Comparison of ENCODE assay signal across 15 cellular contexts in the genomic region with DNA sequence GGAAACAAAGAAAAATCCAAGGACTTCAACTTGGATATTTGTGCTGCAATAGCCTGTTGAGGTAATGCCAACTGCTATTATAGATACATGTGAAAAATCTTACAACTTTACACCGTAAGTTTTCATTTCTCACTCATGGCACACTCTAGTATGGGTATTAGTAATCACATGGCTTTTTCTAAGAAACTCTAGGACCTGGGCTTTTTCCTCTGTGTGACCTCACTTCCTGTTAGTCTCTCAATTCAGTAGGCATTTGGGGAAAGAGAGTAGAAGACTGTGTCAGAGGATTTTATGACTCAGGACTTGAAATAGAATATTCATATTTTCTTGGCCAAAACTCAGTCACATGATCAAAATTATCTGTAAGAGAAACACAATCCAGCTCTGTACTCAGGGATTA.
A peak's percentile ranks its signal among the peaks of the same experiment; 100 is the strongest.
DNase-seq lines count a peak whose midpoint lies in the region; ATAC-seq lines count a peak whose summit lies in the region.
"Had no signal": no experiment of that assay in that cellular context is flagged by ENCODE, and none has a peak within 500 bp of the region (broad histone marks: within the 10 kb centered on the region; RNA-seq: fewer than 3 reads in every experiment).

No MANE protein-coding gene starts in this region.

- POLR2A ChIA-PET in activated CD4-positive, alpha-beta T cell treated with anti-CD3 and anti-CD28 coated beads for 36 hours (lab: Charles Lee): no interaction called here

- intact Hi-C loops in activated CD4-positive, alpha-beta T cell treated with anti-CD3 and anti-CD28 coated beads for 36 hours (cut with DNase I, micrococcal nuclease): no loop called here

- peaks cover 3% of the 10 kb centered on the region for H3K9me3 Mint-ChIP-seq in activated CD4-positive, alpha-beta T cell treated with anti-CD3 and anti-CD28 coated beads for 36 hours (ENCODE audit: low read depth)
- H3K9me3 Mint-ChIP-seq in stimulated activated effector memory CD8-positive, alpha-beta T cell treated with anti-CD3 and anti-CD28 coated beads, Interleukin-12 subunit alpha, Interleukin-12 subunit beta, amount 100 ng/mL, for 72 hours: peaks cover 8% of the 10 kb centered on the region
- H3K9me3 Mint-ChIP-seq: CD4-positive, alpha-beta T cell had no signal

- no peaks in the 10 kb centered on the region for H3K36me3 Mint-ChIP-seq in activated CD4-positive, alpha-beta T cell treated with anti-CD3 and anti-CD28 coated beads for 36 hours (ENCODE audit: low read depth)
- no peaks in the 10 kb centered on the region for H3K36me3 Mint-ChIP-seq in stimulated activated effector memory CD8-positive, alpha-beta T cell treated with anti-CD3 and anti-CD28 coated beads, Interleukin-12 subunit alpha, Interleukin-12 subunit beta, amount 100 ng/mL, for 72 hours

- peak; percentile 33 for ATAC-seq in activated CD4-positive, alpha-beta T cell treated with anti-CD3 and anti-CD28 coated beads for 36 hours
- peak; percentile 49 for ATAC-seq in stimulated activated effector memory CD8-positive, alpha-beta T cell treated with anti-CD3 and anti-CD28 coated beads, Interleukin-12 subunit alpha, Interleukin-12 subunit beta, amount 100 ng/mL, for 72 hours
- ATAC-seq in HG03095 (IDR thresholded peaks at IDR 0.05; ENCODE audit: unreplicated experiment) (no peak), GM21367 (IDR thresholded peaks at IDR 0.05; ENCODE audit: unreplicated experiment) (no peak)
- ATAC-seq: A549, GM23338 had no signal

- no peaks in the 10 kb centered on the region for H3K4me1 Mint-ChIP-seq in activated CD4-positive, alpha-beta T cell treated with anti-CD3 and anti-CD28 coated beads for 36 hours
- H3K4me1 Mint-ChIP-seq in stimulated activated effector memory CD8-positive, alpha-beta T cell treated with anti-CD3 and anti-CD28 coated beads, Interleukin-12 subunit alpha, Interleukin-12 subunit beta, amount 100 ng/mL, for 72 hours: no peaks in the 10 kb centered on the region
- H3K4me1 Mint-ChIP-seq: GM23338 had no signal

- CTCF ChIA-PET in activated CD4-positive, alpha-beta T cell treated with anti-CD3 and anti-CD28 coated beads for 36 hours (lab: Charles Lee): no interaction called here

- DNase-seq in activated CD4-positive, alpha-beta T cell treated with anti-CD3 and anti-CD28 coated beads for 36 hours: no peak
- no peak for DNase-seq in activated CD4-positive, alpha-beta T cell treated with anti-CD3 and anti-CD28 coated beads, Interleukin-2, amount 50 U/mL, for 4 hours
- DNase-seq in HS-5 (ENCODE audit: low read depth) (peak; percentile 2), OCI-M1 (lab: John Stamatoyannopoulos, UW) (peak; percentile 36)
- no peak for DNase-seq in stimulated activated effector memory CD8-positive, alpha-beta T cell treated with anti-CD3 and anti-CD28 coated beads, Interleukin-12 subunit alpha, Interleukin-12 subunit beta, amount 100 ng/mL, for 72 hours (ENCODE audit: low spot score in 2 of 2)
- DNase-seq: AML-193; Caco-2; CD4-positive, alpha-beta T cell; DMS79 treated with DMSO at 0.1 percent for 48 hours; GF-D8; HCEC 1CT had no signal

- H3K4me3 Mint-ChIP-seq in activated CD4-positive, alpha-beta T cell treated with anti-CD3 and anti-CD28 coated beads for 36 hours: no peak overlapping the region
- H3K4me3 Mint-ChIP-seq in stimulated activated effector memory CD8-positive, alpha-beta T cell treated with anti-CD3 and anti-CD28 coated beads, Interleukin-12 subunit alpha, Interleukin-12 subunit beta, amount 100 ng/mL, for 72 hours: no peak overlapping the region
- H3K4me3 Mint-ChIP-seq: CD4-positive, alpha-beta T cell; GM23338 had no signal

- H3K27ac Mint-ChIP-seq in activated CD4-positive, alpha-beta T cell treated with anti-CD3 and anti-CD28 coated beads for 36 hours: no peak overlapping the region
- H3K27ac Mint-ChIP-seq in stimulated activated effector memory CD8-positive, alpha-beta T cell treated with anti-CD3 and anti-CD28 coated beads, Interleukin-12 subunit alpha, Interleukin-12 subunit beta, amount 100 ng/mL, for 72 hours: no peak overlapping the region
- H3K27ac Mint-ChIP-seq: CD4-positive, alpha-beta T cell; GM23338 had no signal

- no peaks in the 10 kb centered on the region for H3K27me3 Mint-ChIP-seq in activated CD4-positive, alpha-beta T cell treated with anti-CD3 and anti-CD28 coated beads for 36 hours
- H3K27me3 Mint-ChIP-seq: CD4-positive, alpha-beta T cell had no signal

Comparison
In these comparisons a context has a peak if more than half of its experiments do, and no peak if none do; other contexts are left out.
1. ATAC-seq: peak in activated CD4-positive, alpha-beta T cell treated with anti-CD3 and anti-CD28 coated beads for 36 hours (single experiment) and stimulated activated effector memory CD8-positive, alpha-beta T cell treated with anti-CD3 and anti-CD28 coated beads, Interleukin-12 subunit alpha, Interleukin-12 subunit beta, amount 100 ng/mL, for 72 hours (single experiment); none in HG03095 (single experiment) and GM21367 (single experiment).
2. DNase-seq: peak in HS-5 (single experiment) and OCI-M1 (single experiment); none in activated CD4-positive, alpha-beta T cell treated with anti-CD3 and anti-CD28 coated beads for 36 hours (single experiment), activated CD4-positive, alpha-beta T cell treated with anti-CD3 and anti-CD28 coated beads, Interleukin-2, amount 50 U/mL, for 4 hours (0 of 2) and stimulated activated effector memory CD8-positive, alpha-beta T cell treated with anti-CD3 and anti-CD28 coated beads, Interleukin-12 subunit alpha, Interleukin-12 subunit beta, amount 100 ng/mL, for 72 hours (0 of 2).